In genomic region chr20:4814696-4815252, GRCh38 we compare ENCODE assay signal across 9 cellular contexts. TPM values are rescaled to one million over a fixed set of nuclear protein-coding genes. Genes with fewer than 3 reads are reported as not detected.
DNase-seq lines count a peak whose midpoint lies in the region; ATAC-seq and TF ChIP-seq lines count a peak whose summit lies in the region.
"Had no signal": no experiment of that assay in that cellular context is flagged by ENCODE, and none has a peak within 500 bp of the region (broad histone marks: within the 10 kb centered on the region; RNA-seq: fewer than 3 reads in every experiment).

No MANE protein-coding gene starts in this region.

- H3K4me1 ChIP-seq in skeletal muscle tissue (ENCODE audit: control insufficient read depth in 3 of 3, insufficient read depth in 3 of 3, low read length in 3 of 3), result peaks cover 16 to 36% (median 19%) of the 10 kb centered on the region in 3 donors
- H3K4me1 ChIP-seq: SJSA1 had no signal

- H3K9ac ChIP-seq in skeletal muscle tissue (ENCODE audit: low read depth in 1 of 3, low read length in 3 of 3), result peak overlapping the region in 2 of 3 donors; percentile 45 to 60

- H3K27ac ChIP-seq in skeletal muscle tissue (ENCODE audit: low read depth, low read length), result peak overlapping the region; percentile 84
- H3K27ac ChIP-seq: SJSA1 had no signal

- peak; percentile 64 for DNase-seq in activated CD4-positive, CD25-positive, alpha-beta regulatory T cell treated with anti-CD3 and anti-CD28 coated beads, Interleukin-2, amount 50 U/mL, for 72 hours
- peak; percentile 67 for DNase-seq in effector CD8-positive, alpha-beta T cell (lab: John Stamatoyannopoulos, UW)
- DNase-seq in NCI-H1417 treated with DMSO at 0.1 percent for 48 hours (lab: John Stamatoyannopoulos, UW) (no peak), NCI-H2171 treated with DMSO at 0.1 percent for 48 hours (lab: John Stamatoyannopoulos, UW) (no peak), NCI-H1694 (lab: John Stamatoyannopoulos, UW) (no peak)

- TF ChIP-seq POLR2A in GM19193 (IDR thresholded peaks at IDR 0.05; ENCODE audit: extremely low read depth, insufficient read depth, insufficient read length), result peak; percentile 72

- peaks cover 0 to 1% (median 0%) of the 10 kb centered on the region in 3 donors for H3K27me3 ChIP-seq in skeletal muscle tissue (ENCODE audit: control insufficient read depth in 3 of 3, insufficient read depth in 3 of 3, low read length in 3 of 3)
- H3K27me3 ChIP-seq: SJSA1 had no signal

- no peaks in the 10 kb centered on the region for H3K36me3 ChIP-seq in skeletal muscle tissue (ENCODE audit: control insufficient read depth in 3 of 3, insufficient read depth in 3 of 3, low read length in 3 of 3)
- H3K36me3 ChIP-seq: SJSA1 had no signal

- peak; percentile 55 for ATAC-seq in HG03135 (IDR thresholded peaks at IDR 0.05; ENCODE audit: unreplicated experiment)

- H3K4me3 ChIP-seq in skeletal muscle tissue (ENCODE audit: low read length in 3 of 3), result peak overlapping the region in 2 of 3 donors; percentile 41 to 43
- H3K4me3 ChIP-seq: SJSA1 had no signal

- no peaks in the 10 kb centered on the region for H3K9me3 ChIP-seq in skeletal muscle tissue (ENCODE audit: control insufficient read depth in 3 of 3, low read length in 3 of 3)
- H3K9me3 ChIP-seq: SJSA1 had no signal

RNA-seq across cellular contexts. Expression of gene RASSF2, which starts 8.6 kb away (rescaled TPM):
- 41.8 TPM for total RNA-seq in skeletal muscle tissue

Comparison
In these comparisons a context has a peak if more than half of its experiments do, and no peak if none do; other contexts are left out.
1. DNase-seq: peak in activated CD4-positive, CD25-positive, alpha-beta regulatory T cell treated with anti-CD3 and anti-CD28 coated beads, Interleukin-2, amount 50 U/mL, for 72 hours (single experiment) and effector CD8-positive, alpha-beta T cell (single experiment); none in NCI-H1417 treated with DMSO at 0.1 percent for 48 hours (single experiment), NCI-H2171 treated with DMSO at 0.1 percent for 48 hours (single experiment) and NCI-H1694 (single experiment).